ENCODE assay signal across 1 cellular context in the genomic region with DNA sequence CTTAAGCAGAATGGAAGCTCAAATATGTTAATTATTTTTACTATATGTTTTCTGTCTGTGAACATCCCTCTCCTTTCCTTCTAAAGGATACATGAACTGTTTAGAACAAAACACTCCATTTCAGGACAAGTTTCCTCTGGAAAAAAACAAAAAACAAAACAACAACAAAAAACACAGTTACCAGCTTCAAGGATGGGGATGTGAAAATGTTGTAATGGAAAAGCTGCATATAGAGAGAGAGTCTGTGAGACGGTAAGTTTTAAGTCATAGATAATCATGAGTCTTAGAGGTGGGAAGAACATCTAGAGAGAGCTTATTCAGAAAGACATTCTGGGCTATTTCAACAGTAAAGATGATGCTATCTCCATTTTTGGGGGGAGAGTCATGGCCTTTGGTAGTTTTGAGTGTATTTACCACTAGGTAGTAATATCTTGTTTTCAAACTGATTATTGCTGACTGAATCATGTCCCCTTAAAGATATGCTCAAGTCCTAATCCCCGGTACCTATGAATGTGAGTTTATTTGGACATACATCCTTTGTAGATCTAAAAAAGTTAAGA.
TF ChIP-seq lines count a peak whose summit lies in the region.

No MANE protein-coding gene starts in this region.

TF ChIP-seq in GM12878, 131 proteins besides CTCF, POLR2A, EP300 and RAD21 (continues in another document):
- peak; percentile 33 for TF ChIP-seq SMAD1 (IDR thresholded peaks at IDR 0.05; ENCODE audit: low read depth, partially characterized antibody)
- peak; percentile 77 for TF ChIP-seq MEF2A (IDR thresholded peaks at IDR 0.05; ENCODE audit: insufficient read depth, low read depth, low read length)
- TF ChIP-seq SMC3 (IDR thresholded peaks at IDR 0.05; ENCODE audit: borderline replicate concordance, low read length): no peak
- TF ChIP-seq GABPA (IDR thresholded peaks at IDR 0.05; ENCODE audit: low read depth): peak; percentile 72; the same call in 1 of the 2 replicates
- TF ChIP-seq JUND (IDR thresholded peaks at IDR 0.05; ENCODE audit: low read depth, low read length): no peak
- no peak for TF ChIP-seq EGR1 (IDR thresholded peaks at IDR 0.05; ENCODE audit: borderline replicate concordance in 1 of 2, low read depth in 2 of 2, low read length in 2 of 2)
- TF ChIP-seq, protein P1, sequence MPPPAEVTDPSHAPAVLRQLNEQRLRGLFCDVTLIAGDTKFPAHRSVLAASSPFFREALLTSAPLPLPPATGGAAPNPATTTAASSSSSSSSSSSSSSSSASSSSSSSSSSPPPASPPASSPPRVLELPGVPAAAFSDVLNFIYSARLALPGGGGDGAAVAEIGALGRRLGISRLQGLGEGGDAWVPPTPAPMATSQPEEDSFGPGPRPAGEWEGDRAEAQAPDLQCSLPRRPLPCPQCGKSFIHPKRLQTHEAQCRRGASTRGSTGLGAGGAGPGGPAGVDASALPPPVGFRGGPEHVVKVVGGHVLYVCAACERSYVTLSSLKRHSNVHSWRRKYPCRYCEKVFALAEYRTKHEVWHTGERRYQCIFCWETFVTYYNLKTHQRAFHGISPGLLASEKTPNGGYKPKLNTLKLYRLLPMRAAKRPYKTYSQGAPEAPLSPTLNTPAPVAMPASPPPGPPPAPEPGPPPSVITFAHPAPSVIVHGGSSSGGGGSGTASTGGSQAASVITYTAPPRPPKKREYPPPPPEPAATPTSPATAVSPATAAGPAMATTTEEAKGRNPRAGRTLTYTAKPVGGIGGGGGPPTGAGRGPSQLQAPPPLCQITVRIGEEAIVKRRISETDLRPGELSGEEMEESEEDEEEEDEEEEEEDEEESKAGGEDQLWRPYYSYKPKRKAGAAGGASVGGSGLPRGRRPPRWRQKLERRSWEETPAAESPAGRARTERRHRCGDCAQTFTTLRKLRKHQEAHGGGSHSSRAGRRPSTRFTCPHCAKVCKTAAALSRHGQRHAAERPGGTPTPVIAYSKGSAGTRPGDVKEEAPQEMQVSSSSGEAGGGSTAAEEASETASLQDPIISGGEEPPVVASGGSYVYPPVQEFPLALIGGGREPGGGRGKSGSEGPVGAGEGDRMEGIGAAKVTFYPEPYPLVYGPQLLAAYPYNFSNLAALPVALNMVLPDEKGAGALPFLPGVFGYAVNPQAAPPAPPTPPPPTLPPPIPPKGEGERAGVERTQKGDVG (CRISPR knock-in tag; IDR thresholded peaks at IDR 0.05): no peak
- TF ChIP-seq, protein P2, sequence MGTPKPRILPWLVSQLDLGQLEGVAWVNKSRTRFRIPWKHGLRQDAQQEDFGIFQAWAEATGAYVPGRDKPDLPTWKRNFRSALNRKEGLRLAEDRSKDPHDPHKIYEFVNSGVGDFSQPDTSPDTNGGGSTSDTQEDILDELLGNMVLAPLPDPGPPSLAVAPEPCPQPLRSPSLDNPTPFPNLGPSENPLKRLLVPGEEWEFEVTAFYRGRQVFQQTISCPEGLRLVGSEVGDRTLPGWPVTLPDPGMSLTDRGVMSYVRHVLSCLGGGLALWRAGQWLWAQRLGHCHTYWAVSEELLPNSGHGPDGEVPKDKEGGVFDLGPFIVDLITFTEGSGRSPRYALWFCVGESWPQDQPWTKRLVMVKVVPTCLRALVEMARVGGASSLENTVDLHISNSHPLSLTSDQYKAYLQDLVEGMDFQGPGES (IDR thresholded peaks at IDR 0.05): no peak
- TF ChIP-seq, protein P3, sequence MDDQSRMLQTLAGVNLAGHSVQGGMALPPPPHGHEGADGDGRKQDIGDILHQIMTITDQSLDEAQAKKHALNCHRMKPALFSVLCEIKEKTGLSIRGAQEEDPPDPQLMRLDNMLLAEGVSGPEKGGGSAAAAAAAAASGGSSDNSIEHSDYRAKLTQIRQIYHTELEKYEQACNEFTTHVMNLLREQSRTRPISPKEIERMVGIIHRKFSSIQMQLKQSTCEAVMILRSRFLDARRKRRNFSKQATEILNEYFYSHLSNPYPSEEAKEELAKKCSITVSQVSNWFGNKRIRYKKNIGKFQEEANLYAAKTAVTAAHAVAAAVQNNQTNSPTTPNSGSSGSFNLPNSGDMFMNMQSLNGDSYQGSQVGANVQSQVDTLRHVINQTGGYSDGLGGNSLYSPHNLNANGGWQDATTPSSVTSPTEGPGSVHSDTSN (IDR thresholded peaks at IDR 0.05; ENCODE audit: insufficient replicate concordance, low read depth, low read length): no peak
- no peak for TF ChIP-seq POLR2AphosphoS5 (IDR thresholded peaks at IDR 0.05; ENCODE audit: low read length)
- TF ChIP-seq, protein P4, sequence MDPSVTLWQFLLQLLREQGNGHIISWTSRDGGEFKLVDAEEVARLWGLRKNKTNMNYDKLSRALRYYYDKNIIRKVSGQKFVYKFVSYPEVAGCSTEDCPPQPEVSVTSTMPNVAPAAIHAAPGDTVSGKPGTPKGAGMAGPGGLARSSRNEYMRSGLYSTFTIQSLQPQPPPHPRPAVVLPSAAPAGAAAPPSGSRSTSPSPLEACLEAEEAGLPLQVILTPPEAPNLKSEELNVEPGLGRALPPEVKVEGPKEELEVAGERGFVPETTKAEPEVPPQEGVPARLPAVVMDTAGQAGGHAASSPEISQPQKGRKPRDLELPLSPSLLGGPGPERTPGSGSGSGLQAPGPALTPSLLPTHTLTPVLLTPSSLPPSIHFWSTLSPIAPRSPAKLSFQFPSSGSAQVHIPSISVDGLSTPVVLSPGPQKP (IDR thresholded peaks at IDR 0.05; ENCODE audit: low read depth, low read length): no peak
- no peak for TF ChIP-seq MYB (IDR thresholded peaks at IDR 0.05; ENCODE audit: borderline replicate concordance, low read depth, low read length)
- TF ChIP-seq, protein P5, sequence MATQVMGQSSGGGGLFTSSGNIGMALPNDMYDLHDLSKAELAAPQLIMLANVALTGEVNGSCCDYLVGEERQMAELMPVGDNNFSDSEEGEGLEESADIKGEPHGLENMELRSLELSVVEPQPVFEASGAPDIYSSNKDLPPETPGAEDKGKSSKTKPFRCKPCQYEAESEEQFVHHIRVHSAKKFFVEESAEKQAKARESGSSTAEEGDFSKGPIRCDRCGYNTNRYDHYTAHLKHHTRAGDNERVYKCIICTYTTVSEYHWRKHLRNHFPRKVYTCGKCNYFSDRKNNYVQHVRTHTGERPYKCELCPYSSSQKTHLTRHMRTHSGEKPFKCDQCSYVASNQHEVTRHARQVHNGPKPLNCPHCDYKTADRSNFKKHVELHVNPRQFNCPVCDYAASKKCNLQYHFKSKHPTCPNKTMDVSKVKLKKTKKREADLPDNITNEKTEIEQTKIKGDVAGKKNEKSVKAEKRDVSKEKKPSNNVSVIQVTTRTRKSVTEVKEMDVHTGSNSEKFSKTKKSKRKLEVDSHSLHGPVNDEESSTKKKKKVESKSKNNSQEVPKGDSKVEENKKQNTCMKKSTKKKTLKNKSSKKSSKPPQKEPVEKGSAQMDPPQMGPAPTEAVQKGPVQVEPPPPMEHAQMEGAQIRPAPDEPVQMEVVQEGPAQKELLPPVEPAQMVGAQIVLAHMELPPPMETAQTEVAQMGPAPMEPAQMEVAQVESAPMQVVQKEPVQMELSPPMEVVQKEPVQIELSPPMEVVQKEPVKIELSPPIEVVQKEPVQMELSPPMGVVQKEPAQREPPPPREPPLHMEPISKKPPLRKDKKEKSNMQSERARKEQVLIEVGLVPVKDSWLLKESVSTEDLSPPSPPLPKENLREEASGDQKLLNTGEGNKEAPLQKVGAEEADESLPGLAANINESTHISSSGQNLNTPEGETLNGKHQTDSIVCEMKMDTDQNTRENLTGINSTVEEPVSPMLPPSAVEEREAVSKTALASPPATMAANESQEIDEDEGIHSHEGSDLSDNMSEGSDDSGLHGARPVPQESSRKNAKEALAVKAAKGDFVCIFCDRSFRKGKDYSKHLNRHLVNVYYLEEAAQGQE (IDR thresholded peaks at IDR 0.05; ENCODE audit: low read depth, low read length): no peak
- TF ChIP-seq, protein P6, sequence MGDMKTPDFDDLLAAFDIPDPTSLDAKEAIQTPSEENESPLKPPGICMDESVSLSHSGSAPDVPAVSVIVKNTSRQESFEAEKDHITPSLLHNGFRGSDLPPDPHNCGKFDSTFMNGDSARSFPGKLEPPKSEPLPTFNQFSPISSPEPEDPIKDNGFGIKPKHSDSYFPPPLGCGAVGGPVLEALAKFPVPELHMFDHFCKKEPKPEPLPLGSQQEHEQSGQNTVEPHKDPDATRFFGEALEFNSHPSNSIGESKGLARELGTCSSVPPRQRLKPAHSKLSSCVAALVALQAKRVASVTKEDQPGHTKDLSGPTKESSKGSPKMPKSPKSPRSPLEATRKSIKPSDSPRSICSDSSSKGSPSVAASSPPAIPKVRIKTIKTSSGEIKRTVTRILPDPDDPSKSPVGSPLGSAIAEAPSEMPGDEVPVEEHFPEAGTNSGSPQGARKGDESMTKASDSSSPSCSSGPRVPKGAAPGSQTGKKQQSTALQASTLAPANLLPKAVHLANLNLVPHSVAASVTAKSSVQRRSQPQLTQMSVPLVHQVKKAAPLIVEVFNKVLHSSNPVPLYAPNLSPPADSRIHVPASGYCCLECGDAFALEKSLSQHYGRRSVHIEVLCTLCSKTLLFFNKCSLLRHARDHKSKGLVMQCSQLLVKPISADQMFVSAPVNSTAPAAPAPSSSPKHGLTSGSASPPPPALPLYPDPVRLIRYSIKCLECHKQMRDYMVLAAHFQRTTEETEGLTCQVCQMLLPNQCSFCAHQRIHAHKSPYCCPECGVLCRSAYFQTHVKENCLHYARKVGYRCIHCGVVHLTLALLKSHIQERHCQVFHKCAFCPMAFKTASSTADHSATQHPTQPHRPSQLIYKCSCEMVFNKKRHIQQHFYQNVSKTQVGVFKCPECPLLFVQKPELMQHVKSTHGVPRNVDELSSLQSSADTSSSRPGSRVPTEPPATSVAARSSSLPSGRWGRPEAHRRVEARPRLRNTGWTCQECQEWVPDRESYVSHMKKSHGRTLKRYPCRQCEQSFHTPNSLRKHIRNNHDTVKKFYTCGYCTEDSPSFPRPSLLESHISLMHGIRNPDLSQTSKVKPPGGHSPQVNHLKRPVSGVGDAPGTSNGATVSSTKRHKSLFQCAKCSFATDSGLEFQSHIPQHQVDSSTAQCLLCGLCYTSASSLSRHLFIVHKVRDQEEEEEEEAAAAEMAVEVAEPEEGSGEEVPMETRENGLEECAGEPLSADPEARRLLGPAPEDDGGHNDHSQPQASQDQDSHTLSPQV (IDR thresholded peaks at IDR 0.05): no peak
- TF ChIP-seq ZZZ3 (IDR thresholded peaks at IDR 0.05; ENCODE audit: control insufficient read depth, insufficient read length, low read depth): no peak
- TF ChIP-seq, protein P7, sequence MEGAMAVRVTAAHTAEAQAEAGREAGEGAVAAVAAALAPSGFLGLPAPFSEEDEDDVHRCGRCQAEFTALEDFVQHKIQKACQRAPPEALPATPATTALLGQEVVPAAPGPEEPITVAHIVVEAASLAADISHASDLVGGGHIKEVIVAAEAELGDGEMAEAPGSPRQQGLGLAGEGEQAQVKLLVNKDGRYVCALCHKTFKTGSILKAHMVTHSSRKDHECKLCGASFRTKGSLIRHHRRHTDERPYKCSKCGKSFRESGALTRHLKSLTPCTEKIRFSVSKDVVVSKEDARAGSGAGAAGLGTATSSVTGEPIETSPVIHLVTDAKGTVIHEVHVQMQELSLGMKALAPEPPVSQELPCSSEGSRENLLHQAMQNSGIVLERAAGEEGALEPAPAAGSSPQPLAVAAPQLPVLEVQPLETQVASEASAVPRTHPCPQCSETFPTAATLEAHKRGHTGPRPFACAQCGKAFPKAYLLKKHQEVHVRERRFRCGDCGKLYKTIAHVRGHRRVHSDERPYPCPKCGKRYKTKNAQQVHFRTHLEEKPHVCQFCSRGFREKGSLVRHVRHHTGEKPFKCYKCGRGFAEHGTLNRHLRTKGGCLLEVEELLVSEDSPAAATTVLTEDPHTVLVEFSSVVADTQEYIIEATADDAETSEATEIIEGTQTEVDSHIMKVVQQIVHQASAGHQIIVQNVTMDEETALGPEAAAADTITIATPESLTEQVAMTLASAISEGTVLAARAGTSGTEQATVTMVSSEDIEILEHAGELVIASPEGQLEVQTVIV (IDR thresholded peaks at IDR 0.05; ENCODE audit: borderline replicate concordance, partially characterized antibody): no peak
- peak; percentile 80; the same call in 1 of the 2 replicates for TF ChIP-seq CREM (IDR thresholded peaks at IDR 0.05; ENCODE audit: low read depth)
- TF ChIP-seq PAX5 (IDR thresholded peaks at IDR 0.05; ENCODE audit: borderline replicate concordance, low read depth, low read length): no peak
- TF ChIP-seq, protein P8, sequence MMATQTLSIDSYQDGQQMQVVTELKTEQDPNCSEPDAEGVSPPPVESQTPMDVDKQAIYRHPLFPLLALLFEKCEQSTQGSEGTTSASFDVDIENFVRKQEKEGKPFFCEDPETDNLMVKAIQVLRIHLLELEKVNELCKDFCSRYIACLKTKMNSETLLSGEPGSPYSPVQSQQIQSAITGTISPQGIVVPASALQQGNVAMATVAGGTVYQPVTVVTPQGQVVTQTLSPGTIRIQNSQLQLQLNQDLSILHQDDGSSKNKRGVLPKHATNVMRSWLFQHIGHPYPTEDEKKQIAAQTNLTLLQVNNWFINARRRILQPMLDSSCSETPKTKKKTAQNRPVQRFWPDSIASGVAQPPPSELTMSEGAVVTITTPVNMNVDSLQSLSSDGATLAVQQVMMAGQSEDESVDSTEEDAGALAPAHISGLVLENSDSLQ (IDR thresholded peaks at IDR 0.05): no peak
- TF ChIP-seq TAF1 (IDR thresholded peaks at IDR 0.05; ENCODE audit: borderline replicate concordance, low read depth, low read length): no peak
- TF ChIP-seq, protein P9, sequence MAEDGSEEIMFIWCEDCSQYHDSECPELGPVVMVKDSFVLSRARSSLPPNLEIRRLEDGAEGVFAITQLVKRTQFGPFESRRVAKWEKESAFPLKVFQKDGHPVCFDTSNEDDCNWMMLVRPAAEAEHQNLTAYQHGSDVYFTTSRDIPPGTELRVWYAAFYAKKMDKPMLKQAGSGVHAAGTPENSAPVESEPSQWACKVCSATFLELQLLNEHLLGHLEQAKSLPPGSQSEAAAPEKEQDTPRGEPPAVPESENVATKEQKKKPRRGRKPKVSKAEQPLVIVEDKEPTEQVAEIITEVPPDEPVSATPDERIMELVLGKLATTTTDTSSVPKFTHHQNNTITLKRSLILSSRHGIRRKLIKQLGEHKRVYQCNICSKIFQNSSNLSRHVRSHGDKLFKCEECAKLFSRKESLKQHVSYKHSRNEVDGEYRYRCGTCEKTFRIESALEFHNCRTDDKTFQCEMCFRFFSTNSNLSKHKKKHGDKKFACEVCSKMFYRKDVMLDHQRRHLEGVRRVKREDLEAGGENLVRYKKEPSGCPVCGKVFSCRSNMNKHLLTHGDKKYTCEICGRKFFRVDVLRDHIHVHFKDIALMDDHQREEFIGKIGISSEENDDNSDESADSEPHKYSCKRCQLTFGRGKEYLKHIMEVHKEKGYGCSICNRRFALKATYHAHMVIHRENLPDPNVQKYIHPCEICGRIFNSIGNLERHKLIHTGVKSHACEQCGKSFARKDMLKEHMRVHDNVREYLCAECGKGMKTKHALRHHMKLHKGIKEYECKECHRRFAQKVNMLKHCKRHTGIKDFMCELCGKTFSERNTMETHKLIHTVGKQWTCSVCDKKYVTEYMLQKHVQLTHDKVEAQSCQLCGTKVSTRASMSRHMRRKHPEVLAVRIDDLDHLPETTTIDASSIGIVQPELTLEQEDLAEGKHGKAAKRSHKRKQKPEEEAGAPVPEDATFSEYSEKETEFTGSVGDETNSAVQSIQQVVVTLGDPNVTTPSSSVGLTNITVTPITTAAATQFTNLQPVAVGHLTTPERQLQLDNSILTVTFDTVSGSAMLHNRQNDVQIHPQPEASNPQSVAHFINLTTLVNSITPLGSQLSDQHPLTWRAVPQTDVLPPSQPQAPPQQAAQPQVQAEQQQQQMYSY (CRISPR knock-in tag; IDR thresholded peaks at IDR 0.05): no peak
- peak; percentile 59; the same call in 1 of the 2 replicates for TF ChIP-seq PML (IDR thresholded peaks at IDR 0.05; ENCODE audit: low read length)
- no peak for TF ChIP-seq SMARCA5 (IDR thresholded peaks at IDR 0.05)
